ENCODE assay signal across 1 cellular context in genomic region chr19:39858541-39858940, GRCh38.
TF ChIP-seq lines count a peak whose summit lies in the region.

No MANE protein-coding gene starts in this region.

TF ChIP-seq in H1, 55 proteins besides CTCF, POLR2A, EP300 and RAD21 (continued from another document):
- TF ChIP-seq RFX5 (IDR thresholded peaks at IDR 0.05; ENCODE audit: borderline replicate concordance, low read depth, low read length) (no peak), CBX5 (IDR thresholded peaks at IDR 0.05; ENCODE audit: low read depth, low read length) (no peak), MAX (IDR thresholded peaks at IDR 0.05) (no peak), SUZ12 (IDR thresholded peaks at IDR 0.05; ENCODE audit: low read length) (no peak), ASH2L (IDR thresholded peaks at IDR 0.05; ENCODE audit: low read length) (no peak), EZH2 (IDR thresholded peaks at IDR 0.05; ENCODE audit: low read depth, low read length, severe bottlenecking) (no peak), JUND (IDR thresholded peaks at IDR 0.05; ENCODE audit: low read length) (no peak), CBX8 (IDR thresholded peaks at IDR 0.05; ENCODE audit: borderline replicate concordance, low read depth, low read length) (no peak), ATF2 (IDR thresholded peaks at IDR 0.05; ENCODE audit: low read length) (no peak)
